Comparison of ENCODE assay signal across 21 cellular contexts in the genomic region with DNA sequence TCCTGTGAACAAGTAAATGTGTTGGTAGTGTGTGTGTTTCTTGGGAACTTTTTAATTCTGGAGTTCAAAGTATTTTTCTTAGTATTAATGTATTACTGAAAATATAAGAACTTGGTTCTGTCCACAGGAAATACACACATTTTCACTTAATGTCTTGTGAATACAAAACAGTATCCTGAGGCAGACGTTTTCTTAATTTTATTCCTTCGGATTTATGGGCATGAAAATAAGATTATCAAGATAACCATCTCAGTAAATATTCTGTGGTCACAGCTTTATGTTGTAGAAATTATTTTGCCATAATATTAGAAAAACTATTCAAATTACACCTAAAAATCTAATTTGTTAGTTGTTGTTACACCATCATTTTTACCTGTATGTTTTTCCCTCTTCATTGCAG. TPM values are rescaled to one million over a fixed set of nuclear protein-coding genes. Genes with fewer than 3 reads are reported as not detected.
DNase-seq lines count a peak whose midpoint lies in the region; ATAC-seq and TF ChIP-seq lines count a peak whose summit lies in the region.
"Had no signal": no experiment of that assay in that cellular context is flagged by ENCODE, and none has a peak within 500 bp of the region (broad histone marks: within the 10 kb centered on the region; RNA-seq: fewer than 3 reads in every experiment).

No MANE protein-coding gene starts in this region.

- CTCF ChIA-PET in activated CD8-positive, alpha-beta T cell treated with anti-CD3 and anti-CD28 coated beads for 36 hours (lab: Charles Lee), result interaction anchor here (1.0 kb wide), 1 partner anchor 19 kb away, joined by 3 read pairs; no protein-coding TSS in a partner anchor
- CTCF ChIA-PET in activated CD8-positive, alpha-beta T cell treated with anti-CD3 and anti-CD28 coated beads, Interleukin-2, amount 10 ng/mL, durations not matched to agents 7 days and 5 days (lab: Charles Lee), result interaction anchor here (1.1 kb wide), 1 partner anchor 81 kb away, joined by 4 read pairs; no protein-coding TSS in a partner anchor
- CTCF ChIA-PET in Caco-2 (lab: Charles Lee), result no interaction called here

- no peaks in the 10 kb centered on the region for H3K9me3 Mint-ChIP-seq in activated CD8-positive, alpha-beta T cell treated with anti-CD3 and anti-CD28 coated beads for 36 hours
- H3K9me3 Mint-ChIP-seq in activated CD8-positive, alpha-beta T cell treated with anti-CD3 and anti-CD28 coated beads, Interleukin-2, amount 10 ng/mL, durations not matched to agents 7 days and 5 days (ENCODE audit: insufficient read depth), result no peaks in the 10 kb centered on the region
- H3K9me3 Mint-ChIP-seq in Caco-2 (ENCODE audit: unreplicated experiment), result no peaks in the 10 kb centered on the region
- H3K9me3 Mint-ChIP-seq in activated naive CD8-positive, alpha-beta T cell treated with anti-CD3 and anti-CD28 coated beads for 36 hours, result no peaks in the 10 kb centered on the region
- no peaks in the 10 kb centered on the region for H3K9me3 Mint-ChIP-seq in natural killer cell treated with Interleukin-12 subunit alpha and Interleukin-12 subunit beta and Interleukin-15 and Interleukin-18, amount 100 ng/mL, for 72 hours

- no peak overlapping the region for H4K5ac ChIP-seq in mesendoderm (ENCODE audit: low read length)

- no peak overlapping the region for H3K56ac ChIP-seq in mesendoderm (ENCODE audit: low read length)

- no peak overlapping the region for H2AK5ac ChIP-seq in mesendoderm (ENCODE audit: low read length)

- intact Hi-C loops in activated CD8-positive, alpha-beta T cell treated with anti-CD3 and anti-CD28 coated beads for 36 hours (cut with micrococcal nuclease), result no loop called here
- intact Hi-C loops in Caco-2 (cut with micrococcal nuclease; ENCODE audit: unreplicated experiment), result no loop called here

- H3K4me2 ChIP-seq in mesendoderm (ENCODE audit: low read length), result no peak overlapping the region

- H3K27me3 Mint-ChIP-seq in activated CD8-positive, alpha-beta T cell treated with anti-CD3 and anti-CD28 coated beads for 36 hours, result no peaks in the 10 kb centered on the region
- H3K27me3 Mint-ChIP-seq in activated CD8-positive, alpha-beta T cell treated with anti-CD3 and anti-CD28 coated beads, Interleukin-2, amount 10 ng/mL, durations not matched to agents 7 days and 5 days (ENCODE audit: low read depth), result no peaks in the 10 kb centered on the region
- no peaks in the 10 kb centered on the region for H3K27me3 Mint-ChIP-seq in Caco-2 (ENCODE audit: insufficient read depth, unreplicated experiment)
- H3K27me3 Mint-ChIP-seq in activated naive CD8-positive, alpha-beta T cell treated with anti-CD3 and anti-CD28 coated beads for 36 hours, result no peaks in the 10 kb centered on the region
- H3K27me3 Mint-ChIP-seq in natural killer cell treated with Interleukin-12 subunit alpha and Interleukin-12 subunit beta and Interleukin-15 and Interleukin-18, amount 100 ng/mL, for 72 hours, result no peaks in the 10 kb centered on the region
- H3K27me3 Mint-ChIP-seq: B cell had no signal

- no peak overlapping the region for H2BK120ac ChIP-seq in mesendoderm (ENCODE audit: low read depth, low read length)

- no peaks in the 10 kb centered on the region for H3K27me3 ChIP-seq in Caco-2 (replicated peaks; ENCODE audit: control insufficient read depth, insufficient read depth, low read length)
- no peaks in the 10 kb centered on the region for H3K27me3 ChIP-seq in mesendoderm (ENCODE audit: insufficient read depth, low read length, poor library complexity)
- H3K27me3 ChIP-seq: Peyer's patch had no signal

- no peak overlapping the region for H3K18ac ChIP-seq in mesendoderm (ENCODE audit: low read length)

- no peak overlapping the region for H3K9ac ChIP-seq in mesendoderm (ENCODE audit: low read length)

- H3K79me1 ChIP-seq in mesendoderm (ENCODE audit: low read length), result no peaks in the 10 kb centered on the region

- H2BK15ac ChIP-seq in mesendoderm (replicated peaks; ENCODE audit: low read depth), result no peak overlapping the region

- H3K27ac ChIP-seq in mesendoderm (ENCODE audit: low read depth, low read length), result no peak overlapping the region
- no peak overlapping the region for H3K27ac ChIP-seq in substantia nigra (ENCODE audit: low read depth, low read length, poor library complexity, severe bottlenecking)
- H3K27ac ChIP-seq: Peyer's patch had no signal

- no peak overlapping the region for H4K8ac ChIP-seq in mesendoderm (ENCODE audit: low read depth, low read length)

- H3K36me3 ChIP-seq in Caco-2 (ENCODE audit: control insufficient read depth, insufficient read depth, low read length), result no peaks in the 10 kb centered on the region; the same call in 1 of the 2 replicates
- H3K36me3 ChIP-seq in mesendoderm (ENCODE audit: control insufficient read depth, insufficient read depth, low read length), result no peaks in the 10 kb centered on the region

- no peak for TF ChIP-seq CTCF in activated CD8-positive, alpha-beta T cell treated with anti-CD3 and anti-CD28 coated beads for 36 hours (IDR thresholded peaks at IDR 0.05)
- TF ChIP-seq CTCF in Caco-2 (IDR thresholded peaks at IDR 0.05; ENCODE audit: insufficient read depth in 1 of 2, low read depth in 1 of 2, low read length in 1 of 2, severe bottlenecking in 1 of 2, unreplicated experiment in 1 of 2), result no peak

- POLR2A ChIA-PET in activated CD8-positive, alpha-beta T cell treated with anti-CD3 and anti-CD28 coated beads for 36 hours (lab: Charles Lee), result interaction anchor here (0.7 kb wide), 1 partner anchor 29 kb away, joined by 4 read pairs; the partner anchor contains the start of gene NFKB1
- POLR2A ChIA-PET in activated CD8-positive, alpha-beta T cell treated with anti-CD3 and anti-CD28 coated beads, Interleukin-2, amount 10 ng/mL, durations not matched to agents 7 days and 5 days (lab: Charles Lee), result interaction anchor here (1.2 to 1.3 kb wide), 2 partner anchors 12 to 30 kb away, joined by 3 to 5 read pairs; partner anchors contain the start of gene NFKB1
- POLR2A ChIA-PET in Caco-2 (lab: Charles Lee), result no interaction called here

- BruUV-seq in Caco-2 (replicated peaks; lab: Mats Ljungman, UMichigan), result no TSS peak

- H3K4ac ChIP-seq in mesendoderm (ENCODE audit: low read depth, low read length), result no peak overlapping the region

- WGBS in mesendoderm (ENCODE audit: extremely low coverage, insufficient coverage, low lambda C conversion rate), result no CpG with 5 or more reads among the region's 2 CpGs

- no peak overlapping the region for H2BK5ac ChIP-seq in mesendoderm (ENCODE audit: low read length)

- H3K23ac ChIP-seq in mesendoderm (ENCODE audit: low read length), result no peak overlapping the region

- no peaks in the 10 kb centered on the region for H3K9me3 ChIP-seq in Caco-2
- H3K9me3 ChIP-seq: Peyer's patch had no signal

- DNase-seq in activated CD8-positive, alpha-beta T cell treated with anti-CD3 and anti-CD28 coated beads for 36 hours, result no peak
- DNase-seq in activated CD8-positive, alpha-beta T cell treated with anti-CD3 and anti-CD28 coated beads, Interleukin-2, amount 10 ng/mL, durations not matched to agents 7 days and 5 days, result no peak
- no peak for DNase-seq in Caco-2
- DNase-seq in activated naive CD8-positive, alpha-beta T cell treated with anti-CD3 and anti-CD28 coated beads for 36 hours, result no peak
- no peak for DNase-seq in natural killer cell treated with Interleukin-12 subunit alpha and Interleukin-12 subunit beta and Interleukin-15 and Interleukin-18, amount 100 ng/mL, for 72 hours (ENCODE audit: low spot score)
- no peak for DNase-seq in COLO829 (ENCODE audit: low spot score)
- no peak for DNase-seq in mesendoderm
- DNase-seq in substantia nigra (lab: John Stamatoyannopoulos, UW), result no peak
- DNase-seq: 8988T; Calu3; GF-D8; HCEC 1CT; NCI-H1105 treated with DMSO at 0.1 percent for 48 hours; NCI-H1694; NCI-H2081 treated with DMSO at 0.1 percent for 48 hours; NCI-H510A; NCI-H748 treated with DMSO at 0.1 percent for 48 hours; NK-92 treated with Interleukin-12 subunit alpha and Interleukin-12 subunit beta, amount 100 ng/mL, for 24 hours; Peyer's patch had no signal

- H3K27ac Mint-ChIP-seq in activated CD8-positive, alpha-beta T cell treated with anti-CD3 and anti-CD28 coated beads for 36 hours, result peak overlapping the region; percentile 76
- H3K27ac Mint-ChIP-seq in activated CD8-positive, alpha-beta T cell treated with anti-CD3 and anti-CD28 coated beads, Interleukin-2, amount 10 ng/mL, durations not matched to agents 7 days and 5 days, result no peak overlapping the region
- H3K27ac Mint-ChIP-seq in Caco-2 (ENCODE audit: unreplicated experiment), result peak overlapping the region; percentile 61
- H3K27ac Mint-ChIP-seq in activated naive CD8-positive, alpha-beta T cell treated with anti-CD3 and anti-CD28 coated beads for 36 hours, result peak overlapping the region; percentile 35
- H3K27ac Mint-ChIP-seq in natural killer cell treated with Interleukin-12 subunit alpha and Interleukin-12 subunit beta and Interleukin-15 and Interleukin-18, amount 100 ng/mL, for 72 hours, result peak overlapping the region; percentile 67 to 76

- peaks cover 53% of the 10 kb centered on the region for H3K36me3 Mint-ChIP-seq in activated CD8-positive, alpha-beta T cell treated with anti-CD3 and anti-CD28 coated beads for 36 hours (ENCODE audit: low read depth)
- peaks cover 63% of the 10 kb centered on the region for H3K36me3 Mint-ChIP-seq in activated CD8-positive, alpha-beta T cell treated with anti-CD3 and anti-CD28 coated beads, Interleukin-2, amount 10 ng/mL, durations not matched to agents 7 days and 5 days (ENCODE audit: low read depth)
- peaks cover 2% of the 10 kb centered on the region for H3K36me3 Mint-ChIP-seq in Caco-2 (ENCODE audit: insufficient read depth, unreplicated experiment)
- H3K36me3 Mint-ChIP-seq in activated naive CD8-positive, alpha-beta T cell treated with anti-CD3 and anti-CD28 coated beads for 36 hours, result peaks cover 64% of the 10 kb centered on the region
- peaks cover 17% of the 10 kb centered on the region for H3K36me3 Mint-ChIP-seq in natural killer cell treated with Interleukin-12 subunit alpha and Interleukin-12 subunit beta and Interleukin-15 and Interleukin-18, amount 100 ng/mL, for 72 hours

- ATAC-seq in activated CD8-positive, alpha-beta T cell treated with anti-CD3 and anti-CD28 coated beads for 36 hours, result no peak
- no peak for ATAC-seq in activated CD8-positive, alpha-beta T cell treated with anti-CD3 and anti-CD28 coated beads, Interleukin-2, amount 10 ng/mL, durations not matched to agents 7 days and 5 days
- no peak for ATAC-seq in natural killer cell treated with Interleukin-12 subunit alpha and Interleukin-12 subunit beta and Interleukin-15 and Interleukin-18, amount 100 ng/mL, for 72 hours
- ATAC-seq: K562 had no signal

- H3K4me3 ChIP-seq in Caco-2 (ENCODE audit: low read depth, low read length), result no peak overlapping the region
- no peak overlapping the region for H3K4me3 ChIP-seq in mesendoderm (ENCODE audit: low read length)
- H3K4me3 ChIP-seq: K562, Peyer's patch had no signal

- no peak overlapping the region for H3K4me3 Mint-ChIP-seq in activated CD8-positive, alpha-beta T cell treated with anti-CD3 and anti-CD28 coated beads for 36 hours
- H3K4me3 Mint-ChIP-seq in activated CD8-positive, alpha-beta T cell treated with anti-CD3 and anti-CD28 coated beads, Interleukin-2, amount 10 ng/mL, durations not matched to agents 7 days and 5 days, result no peak overlapping the region
- H3K4me3 Mint-ChIP-seq in Caco-2 (ENCODE audit: unreplicated experiment), result no peak overlapping the region
- H3K4me3 Mint-ChIP-seq in activated naive CD8-positive, alpha-beta T cell treated with anti-CD3 and anti-CD28 coated beads for 36 hours, result no peak overlapping the region
- peak overlapping the region; percentile 51 for H3K4me3 Mint-ChIP-seq in natural killer cell treated with Interleukin-12 subunit alpha and Interleukin-12 subunit beta and Interleukin-15 and Interleukin-18, amount 100 ng/mL, for 72 hours
- H3K4me3 Mint-ChIP-seq: B cell had no signal

- H3K4me1 ChIP-seq in Caco-2, result peaks cover 13% of the 10 kb centered on the region; the same call in 1 of the 2 replicates
- no peaks in the 10 kb centered on the region for H3K4me1 ChIP-seq in mesendoderm (ENCODE audit: control insufficient read depth, low read depth, low read length)
- H3K4me1 ChIP-seq: Peyer's patch had no signal

- H3K79me2 ChIP-seq in mesendoderm (ENCODE audit: control insufficient read depth, insufficient read depth, low read length), result no peaks in the 10 kb centered on the region

- H3K4me1 Mint-ChIP-seq in activated CD8-positive, alpha-beta T cell treated with anti-CD3 and anti-CD28 coated beads for 36 hours (ENCODE audit: low read depth), result peaks cover 85% of the 10 kb centered on the region
- peaks cover 93% of the 10 kb centered on the region for H3K4me1 Mint-ChIP-seq in activated CD8-positive, alpha-beta T cell treated with anti-CD3 and anti-CD28 coated beads, Interleukin-2, amount 10 ng/mL, durations not matched to agents 7 days and 5 days (ENCODE audit: low read depth)
- H3K4me1 Mint-ChIP-seq in Caco-2 (ENCODE audit: low read depth, unreplicated experiment), result peaks cover 27% of the 10 kb centered on the region
- peaks cover 91% of the 10 kb centered on the region for H3K4me1 Mint-ChIP-seq in activated naive CD8-positive, alpha-beta T cell treated with anti-CD3 and anti-CD28 coated beads for 36 hours
- H3K4me1 Mint-ChIP-seq in natural killer cell treated with Interleukin-12 subunit alpha and Interleukin-12 subunit beta and Interleukin-15 and Interleukin-18, amount 100 ng/mL, for 72 hours (ENCODE audit: low read depth in 2 of 2), result peaks cover 49 to 56% of the 10 kb centered on the region in 2 donors

RNA-seq across cellular contexts. Expression of gene NFKB1, which starts 29.8 kb away (rescaled TPM):
- total RNA-seq in activated CD8-positive, alpha-beta T cell treated with anti-CD3 and anti-CD28 coated beads for 36 hours, result 100 to 1,000 TPM; 224 to 230 TPM
- total RNA-seq in activated CD8-positive, alpha-beta T cell treated with anti-CD3 and anti-CD28 coated beads, Interleukin-2, amount 10 ng/mL, durations not matched to agents 7 days and 5 days, result 100 to 1,000 TPM; 150 to 162 TPM
- 33.0 and 39.8 TPM in 2 replicates for total RNA-seq in Caco-2 (2022)
- total RNA-seq in activated naive CD8-positive, alpha-beta T cell treated with anti-CD3 and anti-CD28 coated beads for 36 hours, result 100 to 1,000 TPM; 250 to 259 TPM
- total RNA-seq in natural killer cell treated with Interleukin-12 subunit alpha and Interleukin-12 subunit beta and Interleukin-15 and Interleukin-18, amount 100 ng/mL, for 72 hours, result 100 to 1,000 TPM; 108 to 131 TPM
- 4.9 TPM for polyA plus RNA-seq in mesendoderm (2013, experiment 1 of 2)
- 5.2 TPM for polyA plus RNA-seq in mesendoderm (2013, experiment 2 of 2)
